ENCODE assay signal across 14 cellular contexts in genomic region chr6:15073344-15073789, GRCh38.
DNase-seq lines count a peak whose midpoint lies in the region; ATAC-seq and TF ChIP-seq lines count a peak whose summit lies in the region.
"Had no signal": no experiment of that assay in that cellular context is flagged by ENCODE, and none has a peak within 500 bp of the region (broad histone marks: within the 10 kb centered on the region; RNA-seq: fewer than 3 reads in every experiment).

No MANE protein-coding gene starts in this region.

- peaks cover 0 to 5% (median 0%) of the 10 kb centered on the region in 4 donors for H3K4me1 ChIP-seq in tibial nerve
- H3K4me1 ChIP-seq: gastroesophageal sphincter, left ventricle myocardium inferior had no signal

- no peak overlapping the region for H3K4me3 ChIP-seq in tibial nerve
- H3K4me3 ChIP-seq: gastroesophageal sphincter, left ventricle myocardium inferior had no signal

- peaks cover 0 to 1% of the 10 kb centered on the region in 2 donors for H3K9me3 Mint-ChIP-seq in stimulated activated naive B cell treated with anti-CD40 and anti-IgM and Interleukin-4, amounts not matched to agents 10 μg/mL and 1 μg/mL and 100 μg/mL, for 72 hours

- WGBS in tibial nerve, 2 donors, result 31 to 38% methylated on average over 3 of the region's 3 CpGs

- intact Hi-C loops in left ventricle myocardium superior (cut with micrococcal nuclease), result no loop called here

- TF ChIP-seq EP300 in tibial nerve (IDR thresholded peaks at IDR 0.05), result no peak

- H3K27me3 ChIP-seq in tibial nerve, result no peaks in the 10 kb centered on the region
- H3K27me3 ChIP-seq: gastroesophageal sphincter had no signal

- H3K9me3 ChIP-seq in tibial nerve, result no peaks in the 10 kb centered on the region
- H3K9me3 ChIP-seq: gastroesophageal sphincter, left ventricle myocardium inferior had no signal

- H3K27ac Mint-ChIP-seq in stimulated activated naive B cell treated with anti-CD40 and anti-IgM and Interleukin-4, amounts not matched to agents 10 μg/mL and 1 μg/mL and 100 μg/mL, for 72 hours, result no peak overlapping the region

- no peak overlapping the region for H3K27ac ChIP-seq in tibial nerve
- H3K27ac ChIP-seq: gastroesophageal sphincter, left ventricle myocardium inferior had no signal

- ATAC-seq in stimulated activated naive B cell treated with anti-CD40 and anti-IgM and Interleukin-4, amounts not matched to agents 10 μg/mL and 1 μg/mL and 100 μg/mL, for 72 hours (replicated peaks), result peak; percentile 83 to 95
- ATAC-seq in HG03175 (IDR thresholded peaks at IDR 0.05; ENCODE audit: unreplicated experiment), result no peak
- no peak for ATAC-seq in left ventricle myocardium superior
- ATAC-seq: gastroesophageal sphincter had no signal

- no peaks in the 10 kb centered on the region for H3K36me3 Mint-ChIP-seq in stimulated activated naive B cell treated with anti-CD40 and anti-IgM and Interleukin-4, amounts not matched to agents 10 μg/mL and 1 μg/mL and 100 μg/mL, for 72 hours

- peak; percentile 10 to 38 for DNase-seq in activated CD4-positive, alpha-beta T cell treated with anti-CD3 and anti-CD28 coated beads, Interleukin-2, amount 50 U/mL, for 48 hours
- no peak for DNase-seq in activated CD4-positive, alpha-beta T cell treated with anti-CD3 and anti-CD28 coated beads, Interleukin-2, amount 50 U/mL, for 1 hour
- DNase-seq in NCI-H2196 treated with DMSO at 0.1 percent for 48 hours (lab: John Stamatoyannopoulos, UW; ENCODE audit: unreplicated experiment), result peak; percentile 80
- peak; percentile 13 for DNase-seq in fibroblast of peridontal ligament (ENCODE audit: extremely low read depth)
- peak; percentile 6 for DNase-seq in stimulated activated naive B cell treated with anti-CD40 and anti-IgM and Interleukin-4, amounts not matched to agents 10 μg/mL and 1 μg/mL and 100 μg/mL, for 72 hours
- no peak for DNase-seq in tibial nerve (ENCODE audit: low spot score in 2 of 2)
- no peak for DNase-seq in left ventricle myocardium superior
- DNase-seq: activated effector memory CD4-positive, alpha-beta T cell treated with Interleukin-2 at 50 U/mL for 16 hours; left ventricle myocardium inferior; NCI-H2227 treated with DMSO at 0.1 percent for 48 hours; occipital lobe; stimulated activated CD4-positive, alpha-beta T cell treated with anti-CD3 and anti-CD28 coated beads, Interleukin-1b, Interleukin-23, amount 100 ng/mL, for 48 hours had no signal

- no peaks in the 10 kb centered on the region for H3K27me3 Mint-ChIP-seq in stimulated activated naive B cell treated with anti-CD40 and anti-IgM and Interleukin-4, amounts not matched to agents 10 μg/mL and 1 μg/mL and 100 μg/mL, for 72 hours

- no peak for TF ChIP-seq POLR2A in tibial nerve (IDR thresholded peaks at IDR 0.05)

- no peak for TF ChIP-seq CTCF in tibial nerve (IDR thresholded peaks at IDR 0.05)

- no peaks in the 10 kb centered on the region for H3K36me3 ChIP-seq in tibial nerve
- H3K36me3 ChIP-seq: gastroesophageal sphincter, left ventricle myocardium inferior had no signal

- H3K4me1 Mint-ChIP-seq in stimulated activated naive B cell treated with anti-CD40 and anti-IgM and Interleukin-4, amounts not matched to agents 10 μg/mL and 1 μg/mL and 100 μg/mL, for 72 hours, result peaks cover 10 to 14% of the 10 kb centered on the region in 2 donors

- H3K4me3 Mint-ChIP-seq in stimulated activated naive B cell treated with anti-CD40 and anti-IgM and Interleukin-4, amounts not matched to agents 10 μg/mL and 1 μg/mL and 100 μg/mL, for 72 hours, result no peak overlapping the region

Comparison
In these comparisons a context has a peak if more than half of its experiments do, and no peak if none do; other contexts are left out.
1. DNase-seq: peak in activated CD4-positive, alpha-beta T cell treated with anti-CD3 and anti-CD28 coated beads, Interleukin-2, amount 50 U/mL, for 48 hours (2 of 2), NCI-H2196 treated with DMSO at 0.1 percent for 48 hours (single experiment), fibroblast of peridontal ligament (single experiment) and stimulated activated naive B cell treated with anti-CD40 and anti-IgM and Interleukin-4, amounts not matched to agents 10 μg/mL and 1 μg/mL and 100 μg/mL, for 72 hours (single experiment); none in activated CD4-positive, alpha-beta T cell treated with anti-CD3 and anti-CD28 coated beads, Interleukin-2, amount 50 U/mL, for 1 hour (single experiment), tibial nerve (0 of 2) and left ventricle myocardium superior (single experiment).
2. ATAC-seq: peak in stimulated activated naive B cell treated with anti-CD40 and anti-IgM and Interleukin-4, amounts not matched to agents 10 μg/mL and 1 μg/mL and 100 μg/mL, for 72 hours (2 of 2); none in HG03175 (single experiment) and left ventricle myocardium superior (single experiment).